29 cellular contexts compared by ENCODE assay signal in the genomic region with DNA sequence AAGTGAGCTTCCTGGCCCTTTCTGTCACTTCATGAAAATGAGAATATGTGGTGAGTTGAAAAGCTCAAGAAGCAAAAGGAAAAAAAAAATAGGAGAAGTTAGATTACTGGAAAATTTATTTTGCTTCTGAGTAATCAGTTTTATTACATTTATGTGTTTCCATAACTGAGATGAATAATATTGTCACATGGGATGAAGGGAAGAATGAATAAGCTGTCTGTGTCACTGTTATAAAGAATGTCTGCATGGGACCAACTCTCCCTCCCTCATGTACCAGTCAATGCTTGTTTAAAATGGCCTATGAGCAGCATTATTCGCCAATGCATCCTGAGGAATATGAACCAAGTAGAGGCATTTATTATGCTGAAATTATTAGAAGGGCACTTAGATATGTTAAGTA.
DNase-seq lines count a peak whose midpoint lies in the region; ATAC-seq and TF ChIP-seq lines count a peak whose summit lies in the region.
"Had no signal": no experiment of that assay in that cellular context is flagged by ENCODE, and none has a peak within 500 bp of the region (broad histone marks: within the 10 kb centered on the region; RNA-seq: fewer than 3 reads in every experiment).

No MANE protein-coding gene starts in this region.

- no peak for DNase-seq in MCF 10A (ENCODE audit: unreplicated experiment)
- DNase-seq in breast epithelium (ENCODE audit: low spot score in 2 of 2), result no peak
- DNase-seq in mammary epithelial cell, result peak; percentile 1
- peak; percentile 45 for DNase-seq in medulla oblongata (ENCODE audit: extremely low spot score)
- no peak for DNase-seq in D341Med (ENCODE audit: low spot score)
- DNase-seq in Right ventricle myocardium superior, result no peak
- DNase-seq in stimulated activated naive CD8-positive, alpha-beta T cell treated with anti-CD3 and anti-CD28 coated beads, Interleukin-15, Interleukin-2, amounts not matched to agents 100 U/mL and 50 U/mL, for 24 hours, result no peak
- DNase-seq in substantia nigra (lab: John Stamatoyannopoulos, UW), result no peak
- DNase-seq: activated CD4-positive, alpha-beta T cell treated with anti-CD3 and anti-CD28 coated beads for 4 hours; colonic mucosa; effector CD4-positive, alpha-beta T cell; heart left ventricle; KBM-7; left ventricle myocardium superior; naive thymus-derived CD4-positive, alpha-beta T cell; NCI-H1436 treated with DMSO at 0.1 percent for 48 hours; NCI-H2107; nucleus accumbens; SIG-M5; sigmoid colon; stimulated activated CD4-positive, alpha-beta T cell treated with anti-CD3 and anti-CD28 coated beads, Interleukin-4, amount 100 ng/mL, for 24 hours; T-helper 9 cell; transverse colon had no signal

- POLR2A ChIA-PET in MCF 10A (lab: Yijun Ruan, JAX), result interaction anchor here (0.6 to 1.2 kb wide), 2 partner anchors 8 to 162 kb away, joined by 3 read pairs; no protein-coding TSS in a partner anchor

- no peak for TF ChIP-seq CTCF in MCF 10A (IDR thresholded peaks at IDR 0.05; ENCODE audit: unreplicated experiment)
- TF ChIP-seq CTCF in breast epithelium (IDR thresholded peaks at IDR 0.05), result no peak
- no peak for TF ChIP-seq CTCF in mammary epithelial cell (conservative IDR thresholded peaks at IDR 0.05 in 1 of 2, IDR thresholded peaks at IDR 0.05 in 1 of 2; ENCODE audit: extremely low read depth in 1 of 2, insufficient read depth in 1 of 2, low read depth in 1 of 2, low read length in 2 of 2)

- no peak overlapping the region for H3K4me3 Mint-ChIP-seq in MCF 10A (ENCODE audit: unreplicated experiment)
- H3K4me3 Mint-ChIP-seq: activated naive CD4-positive, alpha-beta T cell treated with anti-CD3 and anti-CD28 coated beads, Interleukin-2, amount 50 U/mL, for 24 hours; naive thymus-derived CD4-positive, alpha-beta T cell had no signal

- CTCF ChIA-PET in MCF 10A (lab: Yijun Ruan, JAX), result no interaction called here
- CTCF ChIA-PET in mammary epithelial cell (lab: Charles Lee; ENCODE audit: low non-redundant PET), result interaction anchor here (0.5 to 0.6 kb wide), 2 partner anchors 10 to 29 kb away, joined by 3 to 5 read pairs; no protein-coding TSS in a partner anchor

- in situ Hi-C loops in mammary epithelial cell (cut with MboI; ENCODE audit: low sequenced_read_pairs in 2 of 2), result no loop called here

- BruUV-seq in MCF 10A (replicated peaks; lab: Mats Ljungman, UMichigan) (no TSS peak), mammary epithelial cell (replicated peaks; lab: Mats Ljungman, UMichigan) (no TSS peak)

- H3K9me3 Mint-ChIP-seq in MCF 10A (ENCODE audit: unreplicated experiment), result no peaks in the 10 kb centered on the region

- no peak for ATAC-seq in Right ventricle myocardium superior (ENCODE audit: poor library complexity)
- no peak for ATAC-seq in stimulated activated naive CD8-positive, alpha-beta T cell treated with anti-CD3 and anti-CD28 coated beads, Interleukin-15, Interleukin-2, amounts not matched to agents 100 U/mL and 50 U/mL, for 24 hours
- ATAC-seq: heart left ventricle; left ventricle myocardium superior; naive thymus-derived CD4-positive, alpha-beta T cell; Panc1 had no signal

- TF ChIP-seq POLR2A in breast epithelium (IDR thresholded peaks at IDR 0.05), result no peak

- dilution Hi-C loops in mammary epithelial cell (cut with HindIII; ENCODE audit: low sequenced_read_pairs), result no loop called here

- H3K27me3 ChIP-seq in breast epithelium, result no peaks in the 10 kb centered on the region
- H3K27me3 ChIP-seq in mammary epithelial cell (ENCODE audit: insufficient read depth, low read length), result no peaks in the 10 kb centered on the region
- H3K27me3 ChIP-seq: colonic mucosa, heart left ventricle, sigmoid colon, transverse colon had no signal

- H3K36me3 ChIP-seq in breast epithelium (no peaks in the 10 kb centered on the region), mammary epithelial cell (ENCODE audit: insufficient read depth, low read length) (no peaks in the 10 kb centered on the region)
- H3K36me3 ChIP-seq: colonic mucosa, heart left ventricle, sigmoid colon, transverse colon had no signal

- H3K27ac ChIP-seq in breast epithelium, result no peak overlapping the region
- H3K27ac ChIP-seq in mammary epithelial cell (ENCODE audit: insufficient read depth, low read depth, low read length), result no peak overlapping the region
- H3K27ac ChIP-seq in substantia nigra (ENCODE audit: low read depth, low read length, poor library complexity, severe bottlenecking), result no peak overlapping the region
- H3K27ac ChIP-seq: 22Rv1, colonic mucosa, epithelial cell of prostate, heart left ventricle, sigmoid colon, transverse colon, VCaP had no signal

- 31% methylated on average over 1 of the region's 1 CpG for WGBS in mammary epithelial cell (ENCODE audit: low coverage, missing lambda C conversion rate)

- H3K4me2 ChIP-seq in mammary epithelial cell (ENCODE audit: insufficient read depth, low read depth, low read length), result no peak overlapping the region

- H3K4me3 ChIP-seq in breast epithelium (no peak overlapping the region), mammary epithelial cell (replicated peaks in 1 of 3; ENCODE audit: insufficient read depth in 1 of 3, low read depth in 2 of 3, low read length in 3 of 3) (no peak overlapping the region)
- H3K4me3 ChIP-seq: colonic mucosa, heart left ventricle, sigmoid colon, transverse colon had no signal

- no peaks in the 10 kb centered on the region for H3K27me3 Mint-ChIP-seq in MCF 10A (ENCODE audit: insufficient read depth, unreplicated experiment)
- H3K27me3 Mint-ChIP-seq: activated naive CD4-positive, alpha-beta T cell treated with anti-CD3 and anti-CD28 coated beads, Interleukin-2, amount 50 U/mL, for 24 hours; naive thymus-derived CD4-positive, alpha-beta T cell had no signal

- H3K79me2 ChIP-seq in mammary epithelial cell (ENCODE audit: insufficient read depth, low read length), result no peaks in the 10 kb centered on the region

- H3K27ac Mint-ChIP-seq in MCF 10A (ENCODE audit: low read depth, unreplicated experiment), result peak overlapping the region; percentile 3
- H3K27ac Mint-ChIP-seq: activated naive CD4-positive, alpha-beta T cell treated with anti-CD3 and anti-CD28 coated beads, Interleukin-2, amount 50 U/mL, for 24 hours; activated T-helper 2 cell treated with anti-CD3 and anti-CD28 coated beads, Interferon-gamma antibody, Interleukin-2, Interleukin-4, amounts not matched to agents 10 μg/mL and 5 μg/mL and 100 μg/mL, durations not matched to agents 14 hours and 24 hours and 36 hours; naive thymus-derived CD4-positive, alpha-beta T cell had no signal

- H4K20me1 ChIP-seq in mammary epithelial cell (ENCODE audit: insufficient read depth, low read length), result no peaks in the 10 kb centered on the region

- intact Hi-C loops in MCF 10A (cut with micrococcal nuclease), result no loop called here
- intact Hi-C loops in breast epithelium (cut with DNase I; ENCODE audit: low total_unique reads), result no loop called here
- intact Hi-C loops in mammary epithelial cell (cut with micrococcal nuclease), result no loop called here
- intact Hi-C loops in Right ventricle myocardium superior (cut with DNase I), result no loop called here

- H3K4me1 ChIP-seq in breast epithelium, result no peaks in the 10 kb centered on the region
- no peaks in the 10 kb centered on the region for H3K4me1 ChIP-seq in mammary epithelial cell (ENCODE audit: insufficient read depth, low read length)
- H3K4me1 ChIP-seq: colonic mucosa, transverse colon had no signal

- H3K9me3 ChIP-seq in breast epithelium, result no peaks in the 10 kb centered on the region
- H3K9me3 ChIP-seq in mammary epithelial cell (replicated peaks; ENCODE audit: insufficient read depth, low read length), result peaks cover 15% of the 10 kb centered on the region
- H3K9me3 ChIP-seq: colonic mucosa, heart left ventricle, sigmoid colon, transverse colon had no signal

- no peaks in the 10 kb centered on the region for H3K36me3 Mint-ChIP-seq in MCF 10A (ENCODE audit: insufficient read depth, unreplicated experiment)
- H3K36me3 Mint-ChIP-seq: activated naive CD4-positive, alpha-beta T cell treated with anti-CD3 and anti-CD28 coated beads, Interleukin-2, amount 50 U/mL, for 24 hours; naive thymus-derived CD4-positive, alpha-beta T cell had no signal

- no peak overlapping the region for H2AFZ ChIP-seq in mammary epithelial cell (ENCODE audit: low read depth, low read length)

- H3K4me1 Mint-ChIP-seq in MCF 10A (ENCODE audit: insufficient read depth, unreplicated experiment), result no peaks in the 10 kb centered on the region
- H3K4me1 Mint-ChIP-seq: activated naive CD4-positive, alpha-beta T cell treated with anti-CD3 and anti-CD28 coated beads, Interleukin-2, amount 50 U/mL, for 24 hours had no signal

- no peak overlapping the region for H3K9ac ChIP-seq in mammary epithelial cell (ENCODE audit: insufficient read depth, low read length)

Comparison
In these comparisons a context has a peak if more than half of its experiments do, and no peak if none do; other contexts are left out.
1. DNase-seq: peak in mammary epithelial cell (single experiment) and medulla oblongata (single experiment); none in MCF 10A (single experiment), breast epithelium (0 of 2), D341Med (single experiment), Right ventricle myocardium superior (single experiment), stimulated activated naive CD8-positive, alpha-beta T cell treated with anti-CD3 and anti-CD28 coated beads, Interleukin-15, Interleukin-2, amounts not matched to agents 100 U/mL and 50 U/mL, for 24 hours (single experiment) and substantia nigra (0 of 49).